9 cellular contexts compared by ENCODE assay signal in the genomic region with DNA sequence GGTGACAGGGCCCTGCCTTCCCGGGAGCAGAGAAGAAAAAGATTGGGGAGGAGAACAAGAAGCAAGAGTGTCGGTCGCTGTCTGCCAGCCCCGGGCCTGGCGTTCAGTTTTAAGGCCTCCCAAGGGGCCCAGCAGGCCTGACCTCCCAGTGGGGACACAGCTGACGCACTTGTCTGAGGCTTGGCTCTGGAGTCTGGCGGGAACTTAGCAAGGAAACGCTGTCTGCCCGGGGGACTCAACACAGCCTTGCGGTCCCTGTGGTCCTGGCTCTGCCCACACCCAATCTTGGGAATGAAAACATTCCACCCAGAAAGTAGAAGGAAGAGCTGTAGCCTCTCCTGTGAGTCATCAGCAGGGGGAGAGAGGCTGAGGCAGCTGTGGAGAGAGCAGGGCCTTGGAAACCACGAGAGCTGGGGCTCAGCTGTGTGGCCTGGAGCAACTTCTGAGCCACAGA. TPM values are rescaled to one million over a fixed set of nuclear protein-coding genes. Genes with fewer than 3 reads are reported as not detected.
A peak's percentile ranks its signal among the peaks of the same experiment; 100 is the strongest.
DNase-seq lines count a peak whose midpoint lies in the region; ATAC-seq and TF ChIP-seq lines count a peak whose summit lies in the region.
"Had no signal": no experiment of that assay in that cellular context is flagged by ENCODE, and none has a peak within 500 bp of the region (broad histone marks: within the 10 kb centered on the region; RNA-seq: fewer than 3 reads in every experiment).

No MANE protein-coding gene starts in this region.

- intact Hi-C loops in lower lobe of right lung (cut with DNase I): no loop called here

- H3K4me3 ChIP-seq in AG09309 (ENCODE audit: control insufficient read depth, low read depth, low read length): no peak overlapping the region
- peak overlapping the region; percentile 43 for H3K4me3 ChIP-seq in coronary artery
- H3K4me3 ChIP-seq in lower lobe of right lung: no peak overlapping the region
- H3K4me3 ChIP-seq: GM12878 had no signal

- ATAC-seq in lower lobe of right lung: peak; percentile 47 to 70
- ATAC-seq in GM19023 (IDR thresholded peaks at IDR 0.05; ENCODE audit: unreplicated experiment): no peak
- ATAC-seq in GM19452 (IDR thresholded peaks at IDR 0.05; ENCODE audit: unreplicated experiment): no peak
- ATAC-seq: GM12878 had no signal

- peak overlapping the region; percentile 94 to 95 for H3K27ac ChIP-seq in coronary artery
- H3K27ac ChIP-seq in lower lobe of right lung: peak overlapping the region; percentile 68

- H3K27me3 ChIP-seq in lower lobe of right lung (ENCODE audit: low read depth): no peaks in the 10 kb centered on the region

- TF ChIP-seq CTCF in AG09309 (IDR thresholded peaks at IDR 0.05; ENCODE audit: control insufficient read depth, insufficient read depth, low read depth, low read length, missing control alignments): no peak
- TF ChIP-seq CTCF in coronary artery (IDR thresholded peaks at IDR 0.05): no peak
- TF ChIP-seq CTCF in lower lobe of right lung (IDR thresholded peaks at IDR 0.05): no peak

- DNase-seq in AG09309 (ENCODE audit: low read depth): peak; percentile 97
- DNase-seq in LHCN-M2 (ENCODE audit: low read depth): peak; percentile 99
- peak; percentile 97 for DNase-seq in coronary artery (ENCODE audit: low spot score)
- DNase-seq in lower lobe of right lung: no peak
- DNase-seq in ureter (ENCODE audit: low spot score): peak; percentile 61
- no peak for DNase-seq in KG1 (lab: John Stamatoyannopoulos, UW)

- no peaks in the 10 kb centered on the region for H3K9me3 ChIP-seq in lower lobe of right lung

- H3K36me3 ChIP-seq in lower lobe of right lung: peaks cover 16% of the 10 kb centered on the region

- peaks cover 46% of the 10 kb centered on the region for H3K4me1 ChIP-seq in lower lobe of right lung

RNA-seq across cellular contexts. Expression of a gene that starts 54.4 kb away (rescaled TPM):
- 7.2 and 8.6 TPM in 2 replicates for total RNA-seq in LHCN-M2 (2014; rRNA removed)
- 4.3 TPM for polyA plus RNA-seq in LHCN-M2 (2012)
- 13.7 TPM for total RNA-seq in lower lobe of right lung
- 16.9 TPM for total RNA-seq in ureter

Comparison
In these comparisons a context has a peak if more than half of its experiments do, and no peak if none do; other contexts are left out.
1. DNase-seq: peak in AG09309 (single experiment), LHCN-M2 (single experiment), coronary artery (single experiment) and ureter (single experiment); none in lower lobe of right lung (single experiment) and KG1 (single experiment).
2. ATAC-seq: peak in lower lobe of right lung (2 of 2); none in GM19023 (single experiment) and GM19452 (single experiment).